18 cellular contexts compared by ENCODE assay signal in the genomic region with DNA sequence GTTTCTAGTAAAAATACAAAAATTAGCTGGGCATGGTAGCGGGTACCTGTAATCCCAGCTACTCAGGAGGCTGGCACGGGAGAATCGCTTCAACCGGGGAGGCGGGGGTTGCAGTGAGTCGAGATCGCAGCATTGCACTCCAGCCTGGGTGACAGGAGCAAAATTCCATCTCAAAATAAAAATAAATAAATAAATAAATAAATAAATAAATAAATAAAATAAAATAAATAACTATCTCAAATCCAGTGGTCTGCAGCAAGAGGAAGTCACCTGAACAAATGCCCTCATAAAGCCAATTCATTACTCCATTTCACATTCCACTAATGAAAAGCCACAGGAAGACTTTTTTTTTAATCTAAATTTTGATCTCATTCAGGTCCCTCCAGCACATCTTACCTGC.
DNase-seq lines count a peak whose midpoint lies in the region; ATAC-seq and TF ChIP-seq lines count a peak whose summit lies in the region.
"Had no signal": no experiment of that assay in that cellular context is flagged by ENCODE, and none has a peak within 500 bp of the region (broad histone marks: within the 10 kb centered on the region; RNA-seq: fewer than 3 reads in every experiment).

No MANE protein-coding gene starts in this region.

- WGBS in psoas muscle, 3 donors = 95 to 98% (median 97%) methylated on average over 7 of the region's 7 CpGs

- CTCF ChIA-PET in OCI-LY7 (lab: Charles Lee; ENCODE audit: unreplicated experiment) = no interaction called here

- H3K4me3 ChIP-seq in cardiac muscle cell (no peak overlapping the region), OCI-LY7 (ENCODE audit: low read depth, low read length, poor library complexity, severe bottlenecking) (no peak overlapping the region), breast epithelium (no peak overlapping the region), psoas muscle (no peak overlapping the region)
- H3K4me3 ChIP-seq: HAP-1 had no signal

- no peak for TF ChIP-seq CTCF in cardiac muscle cell (IDR thresholded peaks at IDR 0.05; ENCODE audit: low read depth, low read length)
- TF ChIP-seq CTCF in OCI-LY7 (conservative IDR thresholded peaks at IDR 0.05; ENCODE audit: low read length) = no peak
- no peak for TF ChIP-seq CTCF in breast epithelium (IDR thresholded peaks at IDR 0.05)
- no peak for TF ChIP-seq CTCF in psoas muscle (IDR thresholded peaks at IDR 0.05)

- no peak overlapping the region for H3K4me2 ChIP-seq in OCI-LY7 (ENCODE audit: low read length)

- TF ChIP-seq POLR2A in breast epithelium (IDR thresholded peaks at IDR 0.05) = no peak

- H3K36me3 ChIP-seq in cardiac muscle cell (no peaks in the 10 kb centered on the region), OCI-LY7 (ENCODE audit: insufficient read depth, low read length) (no peaks in the 10 kb centered on the region; the same call in 1 of the 2 replicates), breast epithelium (no peaks in the 10 kb centered on the region), psoas muscle (ENCODE audit: insufficient read depth in 1 of 2, low read depth in 1 of 2) (no peaks in the 10 kb centered on the region)
- H3K36me3 ChIP-seq: BE2C, HAP-1 had no signal

- H3K79me2 ChIP-seq in OCI-LY7 (ENCODE audit: insufficient read depth, low read depth, low read length) = no peaks in the 10 kb centered on the region

- in situ Hi-C loops in KBM-7 (cut with MboI; ENCODE audit: low pct_unique_long_range_greater_than_20kb, low sequenced_read_pairs) = no loop called here

- no peaks in the 10 kb centered on the region for H4K20me1 ChIP-seq in OCI-LY7 (ENCODE audit: insufficient read depth, low read length)

- peaks cover 19% of the 10 kb centered on the region for H3K4me1 ChIP-seq in cardiac muscle cell (ENCODE audit: low read depth)
- peaks cover 48% of the 10 kb centered on the region for H3K4me1 ChIP-seq in OCI-LY7 (ENCODE audit: insufficient read depth, low read length, poor library complexity, severe bottlenecking)
- H3K4me1 ChIP-seq in breast epithelium = no peaks in the 10 kb centered on the region
- peaks cover 6% of the 10 kb centered on the region for H3K4me1 ChIP-seq in psoas muscle

- intact Hi-C loops in cardiac septum (cut with DNase I) = loop anchor here (5.0 kb wide), 1 partner anchor 116 kb away; the partner anchor contains the start of gene EFNA5
- intact Hi-C loops in OCI-LY7 (cut with micrococcal nuclease; ENCODE audit: unreplicated experiment) = no loop called here
- intact Hi-C loops in breast epithelium (cut with DNase I; ENCODE audit: low total_unique reads) = no loop called here
- intact Hi-C loops in psoas muscle (cut with DNase I) = no loop called here

- ATAC-seq in psoas muscle (no peak), GM21381 (IDR thresholded peaks at IDR 0.05; ENCODE audit: unreplicated experiment) (no peak)

- H3K9me3 ChIP-seq in cardiac muscle cell (ENCODE audit: low read depth) (no peaks in the 10 kb centered on the region), OCI-LY7 (ENCODE audit: low read length) (peaks cover 10% of the 10 kb centered on the region; the same call in 1 of the 2 replicates), breast epithelium (no peaks in the 10 kb centered on the region), psoas muscle (no peaks in the 10 kb centered on the region)
- H3K9me3 ChIP-seq: BE2C, HAP-1 had no signal

- H3K27ac ChIP-seq in cardiac muscle cell = peak overlapping the region; percentile 94
- no peak overlapping the region for H3K27ac ChIP-seq in OCI-LY7 (ENCODE audit: low read depth, low read length, poor library complexity, severe bottlenecking)
- peak overlapping the region; percentile 87 to 88 for H3K27ac ChIP-seq in breast epithelium
- H3K27ac ChIP-seq in psoas muscle = peak overlapping the region; percentile 25
- H3K27ac ChIP-seq: 22Rv1, HL-60 had no signal

- no TSS peak for BruUV-seq in OCI-LY7 (replicated peaks; lab: Mats Ljungman, UMichigan)

- H3K27me3 ChIP-seq in cardiac muscle cell (no peaks in the 10 kb centered on the region), breast epithelium (no peaks in the 10 kb centered on the region), psoas muscle (ENCODE audit: insufficient read depth in 3 of 3, low read length in 2 of 3) (no peaks in the 10 kb centered on the region)
- H3K27me3 ChIP-seq: BE2C had no signal

- H2AFZ ChIP-seq in OCI-LY7 (ENCODE audit: low read length) = peak overlapping the region; percentile 68; the same call in 1 of the 2 replicates

- H3K9me2 ChIP-seq in OCI-LY7 (ENCODE audit: insufficient read depth, low read length) = no peaks in the 10 kb centered on the region

- DNase-seq in cardiac muscle cell (ENCODE audit: low read depth in 1 of 2, low spot score in 1 of 2) (no peak), cardiac septum (ENCODE audit: low spot score) (no peak), OCI-LY7 (ENCODE audit: low spot score) (no peak), breast epithelium (ENCODE audit: low spot score in 2 of 2) (no peak), psoas muscle (no peak), KBM-7 (no peak)
- DNase-seq in central memory CD4-positive, alpha-beta T cell = no peak
- DNase-seq: CD4-positive, alpha-beta T cell; NCI-H1417 treated with DMSO at 0.1 percent for 48 hours; NCI-H1930; NCI-H526 treated with DMSO at 0.1 percent for 48 hours; NK-92 treated with Interleukin-12 subunit alpha and Interleukin-12 subunit beta, amount 100 ng/mL, for 24 hours; OCI-M1 had no signal

- POLR2A ChIA-PET in OCI-LY7 (lab: Charles Lee) = interaction anchor here (1.0 to 15.0 kb wide), 7 partner anchors 9 to 228 kb away, joined by 3 to 218 read pairs (median 4); no protein-coding TSS in a partner anchor
